Comparison of ENCODE assay signal across 1 cellular context in the genomic region with DNA sequence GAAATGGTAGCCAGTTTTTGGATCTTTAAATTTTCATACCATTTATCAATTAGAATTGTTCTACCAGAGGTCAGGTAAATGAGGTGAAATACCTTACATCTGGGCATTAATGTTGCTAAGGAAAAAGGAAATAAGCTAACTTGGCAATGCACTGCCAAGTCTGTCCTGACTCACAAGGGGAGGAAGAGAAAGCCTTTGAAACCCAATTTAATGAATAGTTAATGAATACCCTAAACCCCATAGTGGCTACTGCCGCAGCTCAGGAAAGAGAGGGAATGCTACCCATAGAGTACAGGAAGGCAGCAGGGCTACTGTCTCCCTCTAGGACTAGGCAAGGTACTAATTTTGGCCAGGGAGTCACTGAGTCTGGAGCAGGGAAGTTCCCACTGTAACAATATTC.
TF ChIP-seq lines count a peak whose summit lies in the region.

No MANE protein-coding gene starts in this region.

TF ChIP-seq in WTC11, 78 proteins besides CTCF, POLR2A, EP300 and RAD21 (continued from another document):
- TF ChIP-seq ARID4B (CRISPR knock-in tag; IDR thresholded peaks at IDR 0.05; ENCODE audit: borderline replicate concordance), result no peak
- TF ChIP-seq, protein P1, sequence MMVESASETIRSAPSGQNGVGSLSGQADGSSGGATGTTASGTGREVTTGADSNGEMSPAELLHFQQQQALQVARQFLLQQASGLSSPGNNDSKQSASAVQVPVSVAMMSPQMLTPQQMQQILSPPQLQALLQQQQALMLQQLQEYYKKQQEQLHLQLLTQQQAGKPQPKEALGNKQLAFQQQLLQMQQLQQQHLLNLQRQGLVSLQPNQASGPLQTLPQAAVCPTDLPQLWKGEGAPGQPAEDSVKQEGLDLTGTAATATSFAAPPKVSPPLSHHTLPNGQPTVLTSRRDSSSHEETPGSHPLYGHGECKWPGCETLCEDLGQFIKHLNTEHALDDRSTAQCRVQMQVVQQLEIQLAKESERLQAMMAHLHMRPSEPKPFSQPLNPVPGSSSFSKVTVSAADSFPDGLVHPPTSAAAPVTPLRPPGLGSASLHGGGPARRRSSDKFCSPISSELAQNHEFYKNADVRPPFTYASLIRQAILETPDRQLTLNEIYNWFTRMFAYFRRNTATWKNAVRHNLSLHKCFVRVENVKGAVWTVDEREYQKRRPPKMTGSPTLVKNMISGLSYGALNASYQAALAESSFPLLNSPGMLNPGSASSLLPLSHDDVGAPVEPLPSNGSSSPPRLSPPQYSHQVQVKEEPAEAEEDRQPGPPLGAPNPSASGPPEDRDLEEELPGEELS (CRISPR knock-in tag; IDR thresholded peaks at IDR 0.05), result no peak
